Comparison of ENCODE assay signal across 8 cellular contexts in the genomic region with DNA sequence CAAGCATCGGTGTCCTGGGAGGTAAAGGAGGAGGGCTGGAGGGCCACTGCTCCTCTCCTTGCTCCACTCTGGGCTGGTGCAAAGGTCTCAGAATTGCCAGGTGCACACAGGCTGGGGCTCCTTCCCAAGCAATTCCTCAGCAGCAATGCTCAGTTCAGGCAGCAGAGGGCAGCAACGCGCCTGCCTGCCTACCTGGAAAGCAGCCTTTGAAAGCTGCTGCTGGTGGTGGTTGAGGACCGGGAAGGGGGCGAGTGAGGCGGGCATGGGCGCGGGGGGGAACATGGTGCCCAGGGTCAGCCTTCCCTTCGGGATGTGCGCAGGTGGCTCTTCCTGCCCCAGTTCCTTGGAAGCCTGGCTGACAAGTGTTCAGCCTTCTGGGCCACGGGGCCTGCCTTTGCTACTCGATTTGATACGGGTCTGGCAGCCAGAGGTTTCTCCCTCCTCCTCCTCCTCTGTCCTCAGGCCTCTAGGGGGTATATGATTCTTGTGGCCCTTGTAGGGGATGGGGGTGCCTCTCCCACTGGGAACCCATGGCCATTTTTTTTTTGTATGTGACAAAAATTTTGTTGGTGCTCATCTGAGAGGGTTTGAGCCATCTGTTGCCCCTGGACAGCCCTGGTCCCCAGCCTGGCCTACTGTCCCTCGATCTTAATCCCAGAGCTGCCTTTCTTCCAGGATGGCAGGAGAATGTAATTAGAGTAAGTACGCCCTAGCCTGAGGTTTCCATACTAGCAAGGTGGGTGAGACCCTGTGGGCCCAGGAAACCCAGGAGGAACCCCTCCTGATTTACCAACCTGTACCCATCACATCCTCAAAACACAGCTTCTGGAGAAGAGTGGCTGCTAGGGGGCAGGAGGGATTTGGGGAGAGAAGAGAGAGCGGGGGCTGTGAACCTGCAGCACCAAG. TPM values are rescaled to one million over a fixed set of nuclear protein-coding genes. Genes with fewer than 3 reads are reported as not detected.
A peak's percentile ranks its signal among the peaks of the same experiment; 100 is the strongest.
DNase-seq lines count a peak whose midpoint lies in the region; ATAC-seq, FAIRE-seq and TF ChIP-seq lines count a peak whose summit lies in the region.

No MANE protein-coding gene starts in this region.

- DNase-seq in DMS 273 treated with DMSO at 0.1 percent for 48 hours (lab: John Stamatoyannopoulos, UW) (peak; percentile 20), NCI-H2196 (lab: John Stamatoyannopoulos, UW; ENCODE audit: unreplicated experiment) (peak; percentile 84), WTC11 (ENCODE audit: low spot score) (peak; percentile 88), bronchial epithelial cell (ENCODE audit: low read depth) (peak; percentile 65), iris pigment epithelial cell (ENCODE audit: low read depth) (peak; percentile 55)
- DNase-seq in stimulated activated CD4-positive, alpha-beta T cell treated with anti-CD3 and anti-CD28 coated beads, Interleukin-15, amount 100 ng/mL, for 24 hours = peak; percentile 88

- H3K27ac Mint-ChIP-seq in WTC11 = peak overlapping the region; percentile 7; the same call in 1 of the 2 replicates

- H3K4me1 Mint-ChIP-seq in WTC11 = peaks cover 36% of the 10 kb centered on the region

- H3K36me3 Mint-ChIP-seq in WTC11 = peaks cover 18% of the 10 kb centered on the region

- ATAC-seq in HG02798 (IDR thresholded peaks at IDR 0.05; ENCODE audit: poor library complexity, unreplicated experiment) (peak; percentile 54), WTC11 (peak; percentile 63), GM19463 (IDR thresholded peaks at IDR 0.05; ENCODE audit: unreplicated experiment) (no peak)

- no peaks in the 10 kb centered on the region for H3K27me3 ChIP-seq in bronchial epithelial cell (ENCODE audit: control insufficient read depth, insufficient read depth, low read length)

- peak overlapping the region; percentile 55 for H3K4me3 Mint-ChIP-seq in WTC11

- no peak overlapping the region for H3K4me3 ChIP-seq in bronchial epithelial cell (ENCODE audit: low read depth, low read length)

- CTCF ChIA-PET in WTC11 (lab: Charles Lee) = interaction anchor here (0.6 to 7.0 kb wide), 61 partner anchors 9 to 421 kb away, joined by 3 to 68 read pairs (median 4); partner anchors contain the start of genes GTPBP2, MRPS18A, RSPH9 and VEGFA

- TF ChIP-seq CTCF in WTC11 (IDR thresholded peaks at IDR 0.05) = peak; percentile 81
- peak; percentile 97 for TF ChIP-seq CTCF in bronchial epithelial cell (IDR thresholded peaks at IDR 0.05; ENCODE audit: insufficient read depth, low read length, severe bottlenecking)

- POLR2A ChIA-PET in WTC11 (lab: Charles Lee) = interaction anchor here (0.7 to 2.8 kb wide), 6 partner anchors 28 to 107 kb away, joined by 3 to 12 read pairs (median 6); partner anchors contain the start of genes GTPBP2 and VEGFA

- H3K9me3 Mint-ChIP-seq in WTC11 = no peaks in the 10 kb centered on the region

- no peak for FAIRE-seq in bronchial epithelial cell (lab: Jason Lieb, UNC)

- peaks cover 6% of the 10 kb centered on the region for H3K36me3 ChIP-seq in bronchial epithelial cell (ENCODE audit: control insufficient read depth, insufficient read depth, low read length)

- peaks cover 9% of the 10 kb centered on the region for H3K27me3 Mint-ChIP-seq in WTC11 (ENCODE audit: low read depth)

TF ChIP-seq in WTC11, 78 proteins besides CTCF, POLR2A, EP300 and RAD21 (continues in another document):
- TF ChIP-seq ZNF532 (CRISPR knock-in tag; IDR thresholded peaks at IDR 0.05; ENCODE audit: borderline replicate concordance) (0 out of 2 replicates have a peak, but pooled peaks have one; percentile 72), EMX1 (CRISPR knock-in tag; IDR thresholded peaks at IDR 0.05) (0 out of 2 replicates have a peak, but pooled peaks have one; percentile 59), NFE2L1 (CRISPR knock-in tag; IDR thresholded peaks at IDR 0.05) (no peak), TEAD1 (CRISPR knock-in tag; IDR thresholded peaks at IDR 0.05) (peak; percentile 31; the same call in 1 of the 2 replicates), ETV6 (CRISPR knock-in tag; IDR thresholded peaks at IDR 0.05) (0 out of 2 replicates have a peak, but pooled peaks have one; percentile 16), TCF7 (CRISPR knock-in tag; IDR thresholded peaks at IDR 0.05; ENCODE audit: low read depth) (no peak), NR1H2 (CRISPR knock-in tag; IDR thresholded peaks at IDR 0.05) (no peak), ZNF416 (CRISPR knock-in tag; IDR thresholded peaks at IDR 0.05) (peak; percentile 60; the same call in 1 of the 2 replicates), ZNF671 (CRISPR knock-in tag; IDR thresholded peaks at IDR 0.05) (peak; percentile 72; the same call in 1 of the 2 replicates), HMGA2 (CRISPR knock-in tag; IDR thresholded peaks at IDR 0.05) (0 out of 2 replicates have a peak, but pooled peaks have one; percentile 3), ZNF263 (CRISPR knock-in tag; IDR thresholded peaks at IDR 0.05; ENCODE audit: low read depth) (peak; percentile 50; the same call in 1 of the 2 replicates), MLX (CRISPR knock-in tag; IDR thresholded peaks at IDR 0.05) (no peak)
- TF ChIP-seq, protein P1, sequence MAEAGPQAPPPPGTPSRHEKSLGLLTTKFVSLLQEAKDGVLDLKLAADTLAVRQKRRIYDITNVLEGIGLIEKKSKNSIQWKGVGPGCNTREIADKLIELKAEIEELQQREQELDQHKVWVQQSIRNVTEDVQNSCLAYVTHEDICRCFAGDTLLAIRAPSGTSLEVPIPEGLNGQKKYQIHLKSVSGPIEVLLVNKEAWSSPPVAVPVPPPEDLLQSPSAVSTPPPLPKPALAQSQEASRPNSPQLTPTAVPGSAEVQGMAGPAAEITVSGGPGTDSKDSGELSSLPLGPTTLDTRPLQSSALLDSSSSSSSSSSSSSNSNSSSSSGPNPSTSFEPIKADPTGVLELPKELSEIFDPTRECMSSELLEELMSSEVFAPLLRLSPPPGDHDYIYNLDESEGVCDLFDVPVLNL (CRISPR knock-in tag; IDR thresholded peaks at IDR 0.05; ENCODE audit: borderline replicate concordance, low read depth) = no peak
- TF ChIP-seq, protein P2, sequence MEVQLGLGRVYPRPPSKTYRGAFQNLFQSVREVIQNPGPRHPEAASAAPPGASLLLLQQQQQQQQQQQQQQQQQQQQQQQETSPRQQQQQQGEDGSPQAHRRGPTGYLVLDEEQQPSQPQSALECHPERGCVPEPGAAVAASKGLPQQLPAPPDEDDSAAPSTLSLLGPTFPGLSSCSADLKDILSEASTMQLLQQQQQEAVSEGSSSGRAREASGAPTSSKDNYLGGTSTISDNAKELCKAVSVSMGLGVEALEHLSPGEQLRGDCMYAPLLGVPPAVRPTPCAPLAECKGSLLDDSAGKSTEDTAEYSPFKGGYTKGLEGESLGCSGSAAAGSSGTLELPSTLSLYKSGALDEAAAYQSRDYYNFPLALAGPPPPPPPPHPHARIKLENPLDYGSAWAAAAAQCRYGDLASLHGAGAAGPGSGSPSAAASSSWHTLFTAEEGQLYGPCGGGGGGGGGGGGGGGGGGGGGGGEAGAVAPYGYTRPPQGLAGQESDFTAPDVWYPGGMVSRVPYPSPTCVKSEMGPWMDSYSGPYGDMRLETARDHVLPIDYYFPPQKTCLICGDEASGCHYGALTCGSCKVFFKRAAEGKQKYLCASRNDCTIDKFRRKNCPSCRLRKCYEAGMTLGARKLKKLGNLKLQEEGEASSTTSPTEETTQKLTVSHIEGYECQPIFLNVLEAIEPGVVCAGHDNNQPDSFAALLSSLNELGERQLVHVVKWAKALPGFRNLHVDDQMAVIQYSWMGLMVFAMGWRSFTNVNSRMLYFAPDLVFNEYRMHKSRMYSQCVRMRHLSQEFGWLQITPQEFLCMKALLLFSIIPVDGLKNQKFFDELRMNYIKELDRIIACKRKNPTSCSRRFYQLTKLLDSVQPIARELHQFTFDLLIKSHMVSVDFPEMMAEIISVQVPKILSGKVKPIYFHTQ (CRISPR knock-in tag; IDR thresholded peaks at IDR 0.05) = 0 out of 2 replicates have a peak, but pooled peaks have one; percentile 50

RNA-seq across cellular contexts. Expression of gene MRPS18A, which starts 20.1 kb away (rescaled TPM):
- total RNA-seq in WTC11 (2021) (58.6 to 61.6 TPM (median 59.1 TPM) in 3 replicates), bronchial epithelial cell (79.5 and 94.3 TPM in 2 replicates)

RNA-seq across cellular contexts. Expression of gene RSPH9, which starts 22.7 kb away (rescaled TPM):
- 0.16 to 0.35 TPM (median 0.32 TPM) in 3 replicates for total RNA-seq in WTC11 (2021)
- total RNA-seq in bronchial epithelial cell = under 0.01 and 0.13 TPM in 2 replicates

RNA-seq across cellular contexts. Expression of gene MAD2L1BP, which starts 31.9 kb away (rescaled TPM):
- total RNA-seq in WTC11 (2021) = 28.6 to 31.6 TPM (median 30.1 TPM) in 3 replicates
- total RNA-seq in bronchial epithelial cell = 21.5 and 27.9 TPM in 2 replicates

RNA-seq across cellular contexts. Expression of gene GTPBP2, which starts 38.4 kb away (rescaled TPM):
- total RNA-seq in WTC11 (2021) = 61.1 to 76.4 TPM (median 63.4 TPM) in 3 replicates
- total RNA-seq in bronchial epithelial cell = 176 and 273 TPM in 2 replicates

Comparison
In these comparisons a context has a peak if more than half of its experiments do, and no peak if none do; other contexts are left out.
1. DNase-seq: peak in every context shown above with its lines; median percentile 88 in WTC11; 88 in stimulated activated CD4-positive, alpha-beta T cell treated with anti-CD3 and anti-CD28 coated beads, Interleukin-15, amount 100 ng/mL, for 24 hours; 84 in NCI-H2196; 65 in bronchial epithelial cell; 55 in iris pigment epithelial cell; 20 in DMS 273 treated with DMSO at 0.1 percent for 48 hours.